In genomic region chr2:240369725-240370585, GRCh38 we compare ENCODE assay signal across 9 cellular contexts.
DNase-seq lines count a peak whose midpoint lies in the region; ATAC-seq and TF ChIP-seq lines count a peak whose summit lies in the region.
"Had no signal": no experiment of that assay in that cellular context is flagged by ENCODE, and none has a peak within 500 bp of the region (broad histone marks: within the 10 kb centered on the region; RNA-seq: fewer than 3 reads in every experiment).

No MANE protein-coding gene starts in this region.

- no peak overlapping the region for H3K4me3 Mint-ChIP-seq in stimulated activated memory B cell treated with anti-CD40 and anti-IgM and Interleukin-4, amounts not matched to agents 10 μg/mL and 1 μg/mL and 100 μg/mL, for 72 hours

- H3K27me3 ChIP-seq in RWPE2 (ENCODE audit: insufficient read depth, poor library complexity, severe bottlenecking), result no peaks in the 10 kb centered on the region

- H3K27ac Mint-ChIP-seq in stimulated activated memory B cell treated with anti-CD40 and anti-IgM and Interleukin-4, amounts not matched to agents 10 μg/mL and 1 μg/mL and 100 μg/mL, for 72 hours, result no peak overlapping the region

- no peak for TF ChIP-seq CTCF in AG09309 (IDR thresholded peaks at IDR 0.05; ENCODE audit: control insufficient read depth, insufficient read depth, low read depth, low read length, missing control alignments)
- TF ChIP-seq CTCF in RWPE2 (IDR thresholded peaks at IDR 0.05; ENCODE audit: poor library complexity, severe bottlenecking), result peak; percentile 18
- TF ChIP-seq CTCF in foreskin fibroblast (IDR thresholded peaks at IDR 0.05; ENCODE audit: low read depth, low read length), result no peak

- H3K4me1 ChIP-seq in RWPE2 (ENCODE audit: insufficient read depth, poor library complexity, severe bottlenecking), result peaks cover 33% of the 10 kb centered on the region

- H3K36me3 ChIP-seq in RWPE2 (ENCODE audit: low read depth), result no peaks in the 10 kb centered on the region

- peaks cover 32% of the 10 kb centered on the region for H3K27me3 Mint-ChIP-seq in stimulated activated memory B cell treated with anti-CD40 and anti-IgM and Interleukin-4, amounts not matched to agents 10 μg/mL and 1 μg/mL and 100 μg/mL, for 72 hours

- H3K9me3 ChIP-seq in RWPE2 (ENCODE audit: severe bottlenecking), result no peaks in the 10 kb centered on the region

- H3K36me3 Mint-ChIP-seq in stimulated activated memory B cell treated with anti-CD40 and anti-IgM and Interleukin-4, amounts not matched to agents 10 μg/mL and 1 μg/mL and 100 μg/mL, for 72 hours, result no peaks in the 10 kb centered on the region

- H3K4me3 ChIP-seq in AG09309 (ENCODE audit: control insufficient read depth, low read depth, low read length), result no peak overlapping the region
- no peak overlapping the region for H3K4me3 ChIP-seq in RWPE2 (ENCODE audit: severe bottlenecking)
- no peak overlapping the region for H3K4me3 ChIP-seq in foreskin fibroblast (ENCODE audit: low read depth in 1 of 2, low read length in 2 of 2)

- no peaks in the 10 kb centered on the region for H3K9me3 Mint-ChIP-seq in stimulated activated memory B cell treated with anti-CD40 and anti-IgM and Interleukin-4, amounts not matched to agents 10 μg/mL and 1 μg/mL and 100 μg/mL, for 72 hours

- peak; percentile 94 for ATAC-seq in RWPE2 (ENCODE audit: low read depth)
- no peak for ATAC-seq in stimulated activated memory B cell treated with anti-CD40 and anti-IgM and Interleukin-4, amounts not matched to agents 10 μg/mL and 1 μg/mL and 100 μg/mL, for 72 hours

- DNase-seq in AG09309 (ENCODE audit: low read depth) (peak; percentile 74), RWPE2 (ENCODE audit: low spot score) (peak; percentile 96), foreskin fibroblast (peak; percentile 82 to 94), occipital lobe (lab: John Stamatoyannopoulos, UW) (peak; percentile 48), NCI-H748 (lab: John Stamatoyannopoulos, UW; ENCODE audit: unreplicated experiment) (no peak), NCI-H1694 (lab: John Stamatoyannopoulos, UW) (no peak), NOMO-1 treated with dmso at 0.1 percent for 144 hours (lab: John Stamatoyannopoulos, UW; ENCODE audit: unreplicated experiment) (no peak)
- DNase-seq: erythroblast had no signal

- no peaks in the 10 kb centered on the region for H3K4me1 Mint-ChIP-seq in stimulated activated memory B cell treated with anti-CD40 and anti-IgM and Interleukin-4, amounts not matched to agents 10 μg/mL and 1 μg/mL and 100 μg/mL, for 72 hours

- peak overlapping the region; percentile 81 for H3K27ac ChIP-seq in RWPE2 (ENCODE audit: poor library complexity, severe bottlenecking)

Comparison
In these comparisons a context has a peak if more than half of its experiments do, and no peak if none do; other contexts are left out.
1. DNase-seq: peak in AG09309 (single experiment), RWPE2 (single experiment), foreskin fibroblast (2 of 2) and occipital lobe (single experiment); none in NCI-H748 (single experiment), NCI-H1694 (single experiment) and NOMO-1 treated with dmso at 0.1 percent for 144 hours (single experiment).